In genomic region chr14:21205678-21206581, GRCh38 we compare ENCODE assay signal across 1 cellular context.
TF ChIP-seq lines count a peak whose summit lies in the region.

No MANE protein-coding gene starts in this region.

TF ChIP-seq in endothelial cell of umbilical vein, 7 proteins besides CTCF, POLR2A, EP300 and RAD21:
- TF ChIP-seq GATA2 (IDR thresholded peaks at IDR 0.05; ENCODE audit: insufficient read depth, insufficient read length, low read depth, low read length) (no peak), FOS (IDR thresholded peaks at IDR 0.05; ENCODE audit: borderline replicate concordance, insufficient read depth, low read length) (no peak), MAX (IDR thresholded peaks at IDR 0.05; ENCODE audit: insufficient read depth, insufficient read length) (no peak), POLR2AphosphoS5 (IDR thresholded peaks at IDR 0.05; ENCODE audit: insufficient read depth, low read depth, low read length) (peak; percentile 26), EZH2 (IDR thresholded peaks at IDR 0.05; ENCODE audit: borderline replicate concordance, low read depth, low read length, severe bottlenecking) (no peak)
